ENCODE assay signal across 8 cellular contexts in genomic region chr20:33673411-33674293, GRCh38. TPM values are rescaled to one million over a fixed set of nuclear protein-coding genes. Genes with fewer than 3 reads are reported as not detected.
A peak's percentile ranks its signal among the peaks of the same experiment; 100 is the strongest.
DNase-seq lines count a peak whose midpoint lies in the region; ATAC-seq and TF ChIP-seq lines count a peak whose summit lies in the region.

No MANE protein-coding gene starts in this region.

- peak overlapping the region; percentile 19 for H3K4me3 ChIP-seq in CD4-positive, CD25-positive, alpha-beta regulatory T cell (ENCODE audit: low read depth, low read length)
- H3K4me3 ChIP-seq in SK-N-MC (peak overlapping the region; percentile 87), fibroblast of mammary gland (ENCODE audit: control insufficient read depth, low read depth, low read length) (peak overlapping the region; percentile 76), parathyroid adenoma (ENCODE audit: low read depth, low read length) (peak overlapping the region; percentile 74)

- no peaks in the 10 kb centered on the region for H3K79me2 ChIP-seq in parathyroid adenoma

- H3K9ac ChIP-seq in SK-N-MC (ENCODE audit: insufficient read length): peak overlapping the region; percentile 87
- peak overlapping the region; percentile 29 for H3K9ac ChIP-seq in parathyroid adenoma

- H3K9me3 Mint-ChIP-seq in CD4-positive, CD25-positive, alpha-beta regulatory T cell: no peaks in the 10 kb centered on the region

- DNase-seq in CD4-positive, CD25-positive, alpha-beta regulatory T cell: no peak
- DNase-seq in SK-N-MC (ENCODE audit: low read depth, low spot score): no peak
- peak; percentile 47 for DNase-seq in fibroblast of mammary gland (ENCODE audit: low read depth)
- no peak for DNase-seq in head of caudate nucleus
- no peak for DNase-seq in COR-L47 (lab: John Stamatoyannopoulos, UW)

- H3K4me2 ChIP-seq in parathyroid adenoma (ENCODE audit: low read length): peak overlapping the region; percentile 71

- H3K36me3 ChIP-seq in CD4-positive, CD25-positive, alpha-beta regulatory T cell (ENCODE audit: control insufficient read depth, insufficient read depth, low read length): no peaks in the 10 kb centered on the region
- H3K36me3 ChIP-seq in SK-N-MC (ENCODE audit: insufficient read depth, low read length) (peaks cover 18% of the 10 kb centered on the region), parathyroid adenoma (ENCODE audit: control insufficient read depth, insufficient read depth, low read length) (no peaks in the 10 kb centered on the region)

- no peaks in the 10 kb centered on the region for H3K9me3 ChIP-seq in CD4-positive, CD25-positive, alpha-beta regulatory T cell (ENCODE audit: control insufficient read depth in 2 of 2, low read length in 2 of 2)
- H3K9me3 ChIP-seq in SK-N-MC (ENCODE audit: low read depth, low read length): no peaks in the 10 kb centered on the region
- no peaks in the 10 kb centered on the region for H3K9me3 ChIP-seq in parathyroid adenoma (ENCODE audit: control insufficient read depth, low read length)

- no peak for ATAC-seq in CD4-positive, CD25-positive, alpha-beta regulatory T cell (ENCODE audit: low read depth in 2 of 2)
- ATAC-seq in GM21423 (IDR thresholded peaks at IDR 0.05; ENCODE audit: unreplicated experiment): peak; percentile 6
- ATAC-seq in HG03460 (IDR thresholded peaks at IDR 0.05; ENCODE audit: unreplicated experiment): no peak

- no peak for TF ChIP-seq CTCF in fibroblast of mammary gland (conservative IDR thresholded peaks at IDR 0.05; ENCODE audit: control insufficient read depth, insufficient read depth, low read depth, low read length)
- no peak for TF ChIP-seq CTCF in parathyroid adenoma (IDR thresholded peaks at IDR 0.05)

- no peaks in the 10 kb centered on the region for H3K27me3 Mint-ChIP-seq in CD4-positive, CD25-positive, alpha-beta regulatory T cell

- H3K36me3 Mint-ChIP-seq in CD4-positive, CD25-positive, alpha-beta regulatory T cell: no peaks in the 10 kb centered on the region

- peak overlapping the region; percentile 83 for H2AFZ ChIP-seq in parathyroid adenoma

- peak overlapping the region; percentile 85 to 91 (median 87) for H3K4me3 Mint-ChIP-seq in CD4-positive, CD25-positive, alpha-beta regulatory T cell

- intact Hi-C loops in head of caudate nucleus (cut with DNase I): no loop called here

- peak overlapping the region; percentile 30 for H3K27ac ChIP-seq in CD4-positive, CD25-positive, alpha-beta regulatory T cell (ENCODE audit: insufficient read depth, low read length, poor library complexity, severe bottlenecking)
- H3K27ac ChIP-seq in SK-N-MC (peak overlapping the region; percentile 46; the same call in 1 of the 2 replicates), parathyroid adenoma (peak overlapping the region; percentile 47)

- peak overlapping the region; percentile 64 to 85 (median 82) for H3K27ac Mint-ChIP-seq in CD4-positive, CD25-positive, alpha-beta regulatory T cell

- H3K4me1 Mint-ChIP-seq in CD4-positive, CD25-positive, alpha-beta regulatory T cell: peaks cover 5 to 49% (median 14%) of the 10 kb centered on the region in 4 donors

- H3K27me3 ChIP-seq in CD4-positive, CD25-positive, alpha-beta regulatory T cell (ENCODE audit: control insufficient read depth, insufficient read depth, low read length): no peaks in the 10 kb centered on the region
- no peaks in the 10 kb centered on the region for H3K27me3 ChIP-seq in parathyroid adenoma (ENCODE audit: control insufficient read depth, insufficient read depth, low read length)

- H3K4me1 ChIP-seq in CD4-positive, CD25-positive, alpha-beta regulatory T cell (ENCODE audit: control insufficient read depth, insufficient read depth, low read length, poor library complexity, severe bottlenecking): peaks cover 31% of the 10 kb centered on the region
- peaks cover 10% of the 10 kb centered on the region for H3K4me1 ChIP-seq in parathyroid adenoma

RNA-seq across cellular contexts. Expression of gene NECAB3, which starts 0.6 kb away (rescaled TPM):
- total RNA-seq in CD4-positive, CD25-positive, alpha-beta regulatory T cell: 15.6 TPM
- polyA plus RNA-seq in CD4-positive, CD25-positive, alpha-beta regulatory T cell: 1 to 10 TPM; 3.0 to 6.3 (median 3.6) TPM

RNA-seq across cellular contexts. Expression of gene ACTL10, which starts 6.9 kb away (rescaled TPM):
- total RNA-seq in CD4-positive, CD25-positive, alpha-beta regulatory T cell: 2.0 TPM
- polyA plus RNA-seq in CD4-positive, CD25-positive, alpha-beta regulatory T cell: 10 to 100 TPM in 1 of 4 donors, 1 to 10 TPM in 3; 7.1 to 11.6 (median 8.6) TPM

RNA-seq across cellular contexts. Expression of gene C20orf144, which starts 11.5 kb away (rescaled TPM):
- not detected for total RNA-seq in CD4-positive, CD25-positive, alpha-beta regulatory T cell
- under 1 TPM in 1 of 4 donors, not detected in 3; 0.41 TPM for polyA plus RNA-seq in CD4-positive, CD25-positive, alpha-beta regulatory T cell

RNA-seq across cellular contexts. Expression of gene E2F1, which starts 12.5 kb away (rescaled TPM):
- total RNA-seq in CD4-positive, CD25-positive, alpha-beta regulatory T cell: 3.1 TPM
- 1 to 10 TPM in 1 of 4 donors, under 1 TPM in 3; 0.48 to 2.4 (median 0.85) TPM for polyA plus RNA-seq in CD4-positive, CD25-positive, alpha-beta regulatory T cell

RNA-seq across cellular contexts. Expression of gene PXMP4, which starts 46.5 kb away (rescaled TPM):
- total RNA-seq in CD4-positive, CD25-positive, alpha-beta regulatory T cell: 5.3 TPM
- 10 to 100 TPM; 10.7 to 14.5 (median 11.8) TPM for polyA plus RNA-seq in CD4-positive, CD25-positive, alpha-beta regulatory T cell

Comparison
In these comparisons a context has a peak if more than half of its experiments do, and no peak if none do; other contexts are left out.
1. H3K4me3 ChIP-seq: peak in every context shown above with its lines; median percentile 87 in SK-N-MC; 76 in fibroblast of mammary gland; 74 in parathyroid adenoma; 19 in CD4-positive, CD25-positive, alpha-beta regulatory T cell.